Comparison of ENCODE assay signal across 1 cellular context in the genomic region with DNA sequence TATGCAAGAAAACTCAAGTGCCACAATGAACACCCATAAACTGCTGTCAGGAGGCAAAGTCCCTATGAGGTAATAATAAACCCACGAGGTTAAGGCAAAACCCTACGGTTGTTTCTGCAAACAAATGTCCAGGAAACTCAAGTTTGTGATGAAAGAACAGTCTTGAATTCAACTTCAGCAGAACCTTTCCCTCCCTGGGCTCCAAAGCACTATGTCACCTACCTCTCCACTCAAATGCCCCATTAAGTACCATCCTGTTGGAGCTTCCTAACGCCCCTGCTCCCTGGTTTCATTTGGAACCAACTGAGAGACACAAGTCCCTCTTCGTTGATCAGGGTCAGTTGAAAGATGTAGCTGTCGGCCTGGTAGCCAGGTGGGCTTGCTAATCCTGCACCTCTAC.
TF ChIP-seq lines count a peak whose summit lies in the region.

No MANE protein-coding gene starts in this region.

TF ChIP-seq in H1, 55 proteins besides CTCF, POLR2A, EP300 and RAD21:
- TF ChIP-seq YY1 (IDR thresholded peaks at IDR 0.05; ENCODE audit: low read depth, low read length) (no peak), RNF2 (IDR thresholded peaks at IDR 0.05; ENCODE audit: borderline replicate concordance, low read depth, low read length, missing control alignments, poor library complexity, severe bottlenecking) (no peak)
